21 cellular contexts compared by ENCODE assay signal in genomic region chr3:57837686-57838085, GRCh38.
"Had no signal": no experiment of that assay in that cellular context is flagged by ENCODE, and none has a peak within 500 bp of the region (broad histone marks: within the 10 kb centered on the region; RNA-seq: fewer than 3 reads in every experiment).

No MANE protein-coding gene starts in this region.

- H3K4me1 ChIP-seq: SJSA1 had no signal

- FAIRE-seq: RCC 7860 had no signal

- H3K27ac ChIP-seq: SJSA1, SK-N-MC had no signal

- DNase-seq: KBM-7, MG63, NCI-H1092, NCI-H1105 treated with DMSO at 0.1 percent for 48 hours, NCI-H1417 treated with DMSO at 0.1 percent for 48 hours, NCI-H146, NCI-H1694 treated with DMSO at 0.1 percent for 48 hours, NCI-H1930, NCI-H2081, NCI-H226, NCI-H446, NCI-H510A, NCI-H524 treated with DMSO at 0.1 percent for 48 hours, NCI-H69, NCI-H774, Right ventricle myocardium superior, RPMI8226, SIG-M5 had no signal

- H3K4me3 ChIP-seq: MG63, SJSA1, SK-N-MC had no signal

- H3K27me3 ChIP-seq: MG63, SJSA1 had no signal

- H3K9me3 ChIP-seq: MG63, SJSA1 had no signal

- H3K36me3 ChIP-seq: MG63 had no signal
